ENCODE assay signal across 9 cellular contexts in genomic region chr15:78977091-78977571, GRCh38. TPM values are rescaled to one million over a fixed set of nuclear protein-coding genes. Genes with fewer than 3 reads are reported as not detected.
DNase-seq lines count a peak whose midpoint lies in the region; ATAC-seq and TF ChIP-seq lines count a peak whose summit lies in the region.
"Had no signal": no experiment of that assay in that cellular context is flagged by ENCODE, and none has a peak within 500 bp of the region (broad histone marks: within the 10 kb centered on the region; RNA-seq: fewer than 3 reads in every experiment).

No MANE protein-coding gene starts in this region.

- DNase-seq in SKM-1 treated with dmso at 0.1 percent for 144 hours (lab: John Stamatoyannopoulos, UW; ENCODE audit: unreplicated experiment), result peak; percentile 71
- DNase-seq in HEK293T (ENCODE audit: extremely low spot score), result no peak
- DNase-seq in left colon, result no peak
- DNase-seq in activated CD8-positive, alpha-beta memory T cell treated with anti-CD3 and anti-CD28 coated beads, Interleukin-2, amount 50 U/mL, for 48 hours, result no peak
- no peak for DNase-seq in NCI-H1092 (lab: John Stamatoyannopoulos, UW)
- DNase-seq: brain microvascular endothelial cell had no signal

- CTCF ChIA-PET in HEK293T (lab: Yijun Ruan, JAX), result interaction anchor here (0.5 to 1.2 kb wide), 2 partner anchors 9 to 208 kb away, joined by 3 to 4 read pairs; no protein-coding TSS in a partner anchor

- H4K20me1 ChIP-seq in BLaER1 treated with 17β-estradiol and CSF1 and Interleukin-3, amounts not matched to agents 10 nM and 100 nM, result no peaks in the 10 kb centered on the region

- intact Hi-C loops in left colon (cut with DNase I, micrococcal nuclease), result no loop called here

- ATAC-seq in GM19351 (IDR thresholded peaks at IDR 0.05; ENCODE audit: unreplicated experiment) (peak; percentile 72), HG03045 (IDR thresholded peaks at IDR 0.05; ENCODE audit: unreplicated experiment) (peak; percentile 50), left colon (no peak)

- 0 out of 20 replicates have a peak overlapping the region, but pooled peaks of 2 of the 10 experiments have one; percentile 6 to 15 for H3K4me3 ChIP-seq in BLaER1 treated with 17β-estradiol and CSF1 and Interleukin-3, amounts not matched to agents 10 nM and 100 nM

- no peaks in the 10 kb centered on the region for H3K27me3 ChIP-seq in BLaER1 treated with 17β-estradiol and CSF1 and Interleukin-3, amounts not matched to agents 10 nM and 100 nM
- H3K27me3 ChIP-seq: brain microvascular endothelial cell had no signal

- POLR2A ChIA-PET in HEK293T (lab: Yijun Ruan, JAX), result no interaction called here

- H3K9me3 ChIP-seq in BLaER1 treated with 17β-estradiol and CSF1 and Interleukin-3, amounts not matched to agents 10 nM and 100 nM (replicated peaks in 1 of 11), result no peaks in the 10 kb centered on the region

- H3K27ac ChIP-seq in BLaER1 treated with 17β-estradiol and CSF1 and Interleukin-3, amounts not matched to agents 10 nM and 100 nM, result peak overlapping the region in 8 of 11 experiments; percentile 0 to 78 (median 66); a peak in 14 of 22 replicates
- H3K27ac ChIP-seq: brain microvascular endothelial cell had no signal

- no peaks in the 10 kb centered on the region for H3K36me3 ChIP-seq in BLaER1 treated with 17β-estradiol and CSF1 and Interleukin-3, amounts not matched to agents 10 nM and 100 nM
- H3K36me3 ChIP-seq: brain microvascular endothelial cell had no signal

- peaks cover 57 to 68% (median 61%) of the 10 kb centered on the region in 10 experiments for H3K4me1 ChIP-seq in BLaER1 treated with 17β-estradiol and CSF1 and Interleukin-3, amounts not matched to agents 10 nM and 100 nM

- H3K4me2 ChIP-seq in BLaER1 treated with 17β-estradiol and CSF1 and Interleukin-3, amounts not matched to agents 10 nM and 100 nM, result peak overlapping the region; percentile 44 to 94 (median 80)

- H3K9ac ChIP-seq in BLaER1 treated with 17β-estradiol and CSF1 and Interleukin-3, amounts not matched to agents 10 nM and 100 nM, result peak overlapping the region in 4 of 11 experiments; percentile 41 to 65 (median 48); a peak in 4 of 22 replicates

TF ChIP-seq in HEK293T, 16 proteins besides CTCF, POLR2A, EP300 and RAD21:
- TF ChIP-seq SUZ12 (IDR thresholded peaks at IDR 0.05) (no peak), FOXA1 (IDR thresholded peaks at IDR 0.05) (no peak), HDGF (IDR thresholded peaks at IDR 0.05; ENCODE audit: borderline replicate concordance) (no peak), BHLHE40 (IDR thresholded peaks at IDR 0.05; ENCODE audit: borderline replicate concordance) (no peak), ARNT (IDR thresholded peaks at IDR 0.05) (no peak), ELF4 (IDR thresholded peaks at IDR 0.05) (no peak), CTBP1 (IDR thresholded peaks at IDR 0.05; ENCODE audit: borderline replicate concordance) (no peak), FOXM1 (IDR thresholded peaks at IDR 0.05; ENCODE audit: borderline replicate concordance) (no peak)

RNA-seq across cellular contexts. Expression of gene CTSH, which starts 32.3 kb away (rescaled TPM):
- 10 to 100 TPM; 25.6 to 66.7 TPM for total RNA-seq in left colon
